ENCODE assay signal across 3 cellular contexts in the genomic region with DNA sequence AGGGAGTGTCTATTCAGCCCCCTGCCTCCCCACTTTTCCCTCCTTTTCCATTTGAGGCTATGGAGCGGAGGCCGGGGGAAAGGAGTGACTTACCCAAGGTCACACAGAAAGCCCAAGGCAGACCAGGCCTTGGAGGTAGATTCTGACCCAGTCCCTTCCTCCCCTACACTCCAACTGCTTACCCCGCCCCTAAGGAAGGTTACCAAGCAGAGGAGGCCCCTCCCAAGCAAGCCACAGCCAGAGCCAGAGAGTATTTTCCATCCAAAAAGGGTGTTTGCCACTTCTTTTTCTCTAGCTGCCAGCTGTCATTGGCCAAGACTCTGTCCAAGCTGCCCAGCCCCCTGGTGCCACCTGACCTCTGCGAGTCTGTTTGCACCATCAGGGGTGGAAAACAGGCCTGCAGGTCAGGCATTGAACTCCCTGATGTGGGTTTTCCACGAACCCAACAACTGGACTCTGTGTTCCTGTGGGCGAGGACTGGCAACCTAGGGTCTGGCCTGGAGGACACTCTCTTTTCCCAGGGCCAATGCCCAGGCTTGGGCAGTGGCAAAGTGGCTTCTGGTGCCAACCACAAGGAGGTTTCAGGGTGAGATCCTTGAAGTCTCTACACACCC.
A peak's percentile ranks its signal among the peaks of the same experiment; 100 is the strongest.
TF ChIP-seq lines count a peak whose summit lies in the region.

No MANE protein-coding gene starts in this region.

TF ChIP-seq in liver, 16 proteins besides CTCF, POLR2A, EP300 and RAD21:
- TF ChIP-seq FOXA2 (IDR thresholded peaks at IDR 0.05) (no peak), NR2F2 (IDR thresholded peaks at IDR 0.05) (peak; percentile 94), FOXA1 (IDR thresholded peaks at IDR 0.05) (no peak), HNF4A (conservative IDR thresholded peaks at IDR 0.05) (peak; percentile 86 to 99), GABPA (IDR thresholded peaks at IDR 0.05 in 1 of 2, conservative IDR thresholded peaks at IDR 0.05 in 1 of 2) (no peak), SP1 (IDR thresholded peaks at IDR 0.05) (peak; percentile 97), JUND (IDR thresholded peaks at IDR 0.05) (peak; percentile 61 to 86), EGR1 (IDR thresholded peaks at IDR 0.05; ENCODE audit: low read depth in 2 of 2) (peak in 1 of 2 donors; percentile 67), TAF1 (conservative IDR thresholded peaks at IDR 0.05) (peak; percentile 17), HNF4G (IDR thresholded peaks at IDR 0.05) (peak; percentile 86), RXRA (IDR thresholded peaks at IDR 0.05) (peak; percentile 96 to 99), YY1 (IDR thresholded peaks at IDR 0.05) (peak; percentile 31)
- TF ChIP-seq, protein P1, sequence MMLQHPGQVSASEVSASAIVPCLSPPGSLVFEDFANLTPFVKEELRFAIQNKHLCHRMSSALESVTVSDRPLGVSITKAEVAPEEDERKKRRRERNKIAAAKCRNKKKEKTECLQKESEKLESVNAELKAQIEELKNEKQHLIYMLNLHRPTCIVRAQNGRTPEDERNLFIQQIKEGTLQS (IDR thresholded peaks at IDR 0.05) = peak; percentile 83
- TF ChIP-seq, protein P2, sequence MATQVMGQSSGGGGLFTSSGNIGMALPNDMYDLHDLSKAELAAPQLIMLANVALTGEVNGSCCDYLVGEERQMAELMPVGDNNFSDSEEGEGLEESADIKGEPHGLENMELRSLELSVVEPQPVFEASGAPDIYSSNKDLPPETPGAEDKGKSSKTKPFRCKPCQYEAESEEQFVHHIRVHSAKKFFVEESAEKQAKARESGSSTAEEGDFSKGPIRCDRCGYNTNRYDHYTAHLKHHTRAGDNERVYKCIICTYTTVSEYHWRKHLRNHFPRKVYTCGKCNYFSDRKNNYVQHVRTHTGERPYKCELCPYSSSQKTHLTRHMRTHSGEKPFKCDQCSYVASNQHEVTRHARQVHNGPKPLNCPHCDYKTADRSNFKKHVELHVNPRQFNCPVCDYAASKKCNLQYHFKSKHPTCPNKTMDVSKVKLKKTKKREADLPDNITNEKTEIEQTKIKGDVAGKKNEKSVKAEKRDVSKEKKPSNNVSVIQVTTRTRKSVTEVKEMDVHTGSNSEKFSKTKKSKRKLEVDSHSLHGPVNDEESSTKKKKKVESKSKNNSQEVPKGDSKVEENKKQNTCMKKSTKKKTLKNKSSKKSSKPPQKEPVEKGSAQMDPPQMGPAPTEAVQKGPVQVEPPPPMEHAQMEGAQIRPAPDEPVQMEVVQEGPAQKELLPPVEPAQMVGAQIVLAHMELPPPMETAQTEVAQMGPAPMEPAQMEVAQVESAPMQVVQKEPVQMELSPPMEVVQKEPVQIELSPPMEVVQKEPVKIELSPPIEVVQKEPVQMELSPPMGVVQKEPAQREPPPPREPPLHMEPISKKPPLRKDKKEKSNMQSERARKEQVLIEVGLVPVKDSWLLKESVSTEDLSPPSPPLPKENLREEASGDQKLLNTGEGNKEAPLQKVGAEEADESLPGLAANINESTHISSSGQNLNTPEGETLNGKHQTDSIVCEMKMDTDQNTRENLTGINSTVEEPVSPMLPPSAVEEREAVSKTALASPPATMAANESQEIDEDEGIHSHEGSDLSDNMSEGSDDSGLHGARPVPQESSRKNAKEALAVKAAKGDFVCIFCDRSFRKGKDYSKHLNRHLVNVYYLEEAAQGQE (IDR thresholded peaks at IDR 0.05) = peak; percentile 37
- TF ChIP-seq, protein P3, sequence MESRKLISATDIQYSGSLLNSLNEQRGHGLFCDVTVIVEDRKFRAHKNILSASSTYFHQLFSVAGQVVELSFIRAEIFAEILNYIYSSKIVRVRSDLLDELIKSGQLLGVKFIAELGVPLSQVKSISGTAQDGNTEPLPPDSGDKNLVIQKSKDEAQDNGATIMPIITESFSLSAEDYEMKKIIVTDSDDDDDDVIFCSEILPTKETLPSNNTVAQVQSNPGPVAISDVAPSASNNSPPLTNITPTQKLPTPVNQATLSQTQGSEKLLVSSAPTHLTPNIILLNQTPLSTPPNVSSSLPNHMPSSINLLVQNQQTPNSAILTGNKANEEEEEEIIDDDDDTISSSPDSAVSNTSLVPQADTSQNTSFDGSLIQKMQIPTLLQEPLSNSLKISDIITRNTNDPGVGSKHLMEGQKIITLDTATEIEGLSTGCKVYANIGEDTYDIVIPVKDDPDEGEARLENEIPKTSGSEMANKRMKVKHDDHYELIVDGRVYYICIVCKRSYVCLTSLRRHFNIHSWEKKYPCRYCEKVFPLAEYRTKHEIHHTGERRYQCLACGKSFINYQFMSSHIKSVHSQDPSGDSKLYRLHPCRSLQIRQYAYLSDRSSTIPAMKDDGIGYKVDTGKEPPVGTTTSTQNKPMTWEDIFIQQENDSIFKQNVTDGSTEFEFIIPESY (IDR thresholded peaks at IDR 0.05) = peak; percentile 32
- TF ChIP-seq, protein P4, sequence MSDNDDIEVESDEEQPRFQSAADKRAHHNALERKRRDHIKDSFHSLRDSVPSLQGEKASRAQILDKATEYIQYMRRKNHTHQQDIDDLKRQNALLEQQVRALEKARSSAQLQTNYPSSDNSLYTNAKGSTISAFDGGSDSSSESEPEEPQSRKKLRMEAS (IDR thresholded peaks at IDR 0.05) = peak; percentile 17

TF ChIP-seq in HepG2, 621 proteins besides CTCF, POLR2A, EP300 and RAD21:
- TF ChIP-seq ZNF619 (CRISPR knock-in tag; IDR thresholded peaks at IDR 0.05) = no peak
- TF ChIP-seq, protein P5, sequence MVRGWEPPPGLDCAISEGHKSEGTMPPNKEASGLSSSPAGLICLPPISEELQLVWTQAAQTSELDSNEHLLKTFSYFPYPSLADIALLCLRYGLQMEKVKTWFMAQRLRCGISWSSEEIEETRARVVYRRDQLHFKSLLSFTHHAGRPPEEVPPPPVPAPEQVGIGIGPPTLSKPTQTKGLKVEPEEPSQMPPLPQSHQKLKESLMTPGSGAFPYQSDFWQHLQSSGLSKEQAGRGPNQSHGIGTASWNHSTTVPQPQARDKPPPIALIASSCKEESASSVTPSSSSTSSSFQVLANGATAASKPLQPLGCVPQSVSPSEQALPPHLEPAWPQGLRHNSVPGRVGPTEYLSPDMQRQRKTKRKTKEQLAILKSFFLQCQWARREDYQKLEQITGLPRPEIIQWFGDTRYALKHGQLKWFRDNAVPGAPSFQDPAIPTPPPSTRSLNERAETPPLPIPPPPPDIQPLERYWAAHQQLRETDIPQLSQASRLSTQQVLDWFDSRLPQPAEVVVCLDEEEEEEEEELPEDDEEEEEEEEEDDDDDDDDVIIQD (CRISPR knock-in tag; IDR thresholded peaks at IDR 0.05; ENCODE audit: low read depth) = no peak
TF ChIP-seq in HepG2: peak in this region for 0.

TF ChIP-seq in H1, 55 proteins besides CTCF, POLR2A, EP300 and RAD21:
- no peak for TF ChIP-seq TAF1 (IDR thresholded peaks at IDR 0.05; ENCODE audit: low read depth, low read length)
- no peak for TF ChIP-seq PHF8 (conservative IDR thresholded peaks at IDR 0.05; ENCODE audit: low read depth, low read length)
- TF ChIP-seq NANOG (IDR thresholded peaks at IDR 0.05; ENCODE audit: insufficient read depth, low read depth, low read length, poor library complexity, severe bottlenecking) = no peak
- no peak for TF ChIP-seq EGR1 (IDR thresholded peaks at IDR 0.05; ENCODE audit: borderline replicate concordance, low read depth, low read length)
- TF ChIP-seq ASH2L (IDR thresholded peaks at IDR 0.05; ENCODE audit: low read length) = no peak
- TF ChIP-seq, protein P4 (IDR thresholded peaks at IDR 0.05) = no peak
- TF ChIP-seq ZNF274 (IDR thresholded peaks at IDR 0.05; ENCODE audit: borderline replicate concordance, extremely low read depth, low read length) = no peak
- TF ChIP-seq CHD1 (IDR thresholded peaks at IDR 0.05; ENCODE audit: low read depth, low read length) = no peak
- TF ChIP-seq, protein P1 (IDR thresholded peaks at IDR 0.05; ENCODE audit: insufficient read depth, low read depth, low read length) = no peak
- no peak for TF ChIP-seq HDAC2 (IDR thresholded peaks at IDR 0.05; ENCODE audit: borderline replicate concordance in 1 of 2, low read depth in 2 of 2, low read length in 2 of 2)
- no peak for TF ChIP-seq GABPA (IDR thresholded peaks at IDR 0.05; ENCODE audit: borderline replicate concordance, insufficient read depth, low read length)
- no peak for TF ChIP-seq RXRA (IDR thresholded peaks at IDR 0.05; ENCODE audit: insufficient read depth, low read depth, low read length)
- no peak for TF ChIP-seq RNF2 (IDR thresholded peaks at IDR 0.05; ENCODE audit: borderline replicate concordance, low read depth, low read length, missing control alignments, poor library complexity, severe bottlenecking)
- TF ChIP-seq POLR2AphosphoS5 (IDR thresholded peaks at IDR 0.05; ENCODE audit: low read depth, low read length) = no peak
- no peak for TF ChIP-seq MAFK (IDR thresholded peaks at IDR 0.05; ENCODE audit: low read depth, low read length)
- TF ChIP-seq GTF2F1 (IDR thresholded peaks at IDR 0.05; ENCODE audit: borderline replicate concordance, low read depth, low read length) = no peak
- no peak for TF ChIP-seq SP2 (IDR thresholded peaks at IDR 0.05; ENCODE audit: low read length)
- TF ChIP-seq EZH2 (IDR thresholded peaks at IDR 0.05; ENCODE audit: low read depth, low read length, severe bottlenecking) = no peak
- TF ChIP-seq KDM4A (IDR thresholded peaks at IDR 0.05; ENCODE audit: low read depth, low read length, severe bottlenecking) = no peak
